ENCODE assay signal across 31 cellular contexts in the genomic region with DNA sequence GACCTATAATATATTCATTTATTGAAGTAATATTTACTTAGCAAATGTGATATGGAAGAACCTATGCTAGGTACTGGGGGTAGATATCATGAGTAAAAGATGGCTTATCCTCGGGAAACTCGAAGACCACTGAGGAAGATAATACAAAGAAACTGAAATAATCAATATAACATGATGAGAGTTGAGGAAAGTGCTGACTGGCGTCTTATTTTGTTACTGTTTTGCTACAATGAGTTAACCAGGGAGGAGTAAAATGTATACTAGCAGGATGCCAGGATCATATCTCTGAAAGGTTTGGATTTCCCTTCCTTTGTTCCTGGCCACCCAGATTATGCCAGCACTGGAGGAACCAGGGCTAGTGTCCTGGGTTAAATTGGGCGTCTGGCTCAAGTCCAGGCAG.
"Had no signal": no experiment of that assay in that cellular context is flagged by ENCODE, and none has a peak within 500 bp of the region (broad histone marks: within the 10 kb centered on the region; RNA-seq: fewer than 3 reads in every experiment).

No MANE protein-coding gene starts in this region.

- H3K4me1 ChIP-seq: adrenal gland, body of pancreas, breast epithelium had no signal

- H3K9me3 ChIP-seq: adrenal gland, body of pancreas, breast epithelium had no signal

- H3K27me3 ChIP-seq: adrenal gland, body of pancreas, brain microvascular endothelial cell, breast epithelium had no signal

- FAIRE-seq: astrocyte, TTC549 had no signal

- H3K27ac ChIP-seq: adrenal gland, body of pancreas, brain microvascular endothelial cell, breast epithelium, VCaP had no signal

- H3K36me3 ChIP-seq: adrenal gland, brain microvascular endothelial cell, breast epithelium had no signal

- DNase-seq: activated B cell treated with CpG ODN at 0.5 μM for 24 hours; activated CD4-positive, alpha-beta memory T cell treated with anti-CD3 and anti-CD28 coated beads, Interleukin-2, amount 10 ng/mL, durations not matched to agents 7 days and 5 days; activated CD4-positive, alpha-beta T cell treated with anti-CD3 and anti-CD28 coated beads for 4 hours; activated CD4-positive, alpha-beta T cell treated with anti-CD3 and anti-CD28 coated beads, Interleukin-2, amount 10 ng/mL, durations not matched to agents 7 days and 5 days; activated CD4-positive, alpha-beta T cell treated with anti-CD3 and anti-CD28 coated beads, Interleukin-2, amount 50 U/mL, for 48 hours; activated CD4-positive, CD25-positive, alpha-beta regulatory T cell treated with anti-CD3 and anti-CD28 coated beads, Interleukin-2, amount 50 U/mL, for 72 hours; activated CD8-positive, alpha-beta memory T cell treated with anti-CD3 and anti-CD28 coated beads for 24 hours; activated CD8-positive, alpha-beta memory T cell treated with anti-CD3 and anti-CD28 coated beads, Interleukin-2, amount 10 ng/mL, durations not matched to agents 7 days and 5 days; activated CD8-positive, alpha-beta memory T cell treated with anti-CD3 and anti-CD28 coated beads, Interleukin-2, amount 50 U/mL, for 48 hours; activated CD8-positive, alpha-beta T cell treated with anti-CD3 and anti-CD28 coated beads, Interleukin-2, amount 10 ng/mL, durations not matched to agents 7 days and 5 days; activated effector memory CD4-positive, alpha-beta T cell treated with Interleukin-2 at 50 U/mL for 16 hours; activated gamma-delta T cell; activated naive CD4-positive, alpha-beta T cell treated with anti-CD3 and anti-CD28 coated beads for 36 hours; activated naive CD4-positive, alpha-beta T cell treated with anti-CD3 and anti-CD28 coated beads, Interleukin-2, amount 50 U/mL, for 16 hours; activated naive CD8-positive, alpha-beta T cell treated with anti-CD3 and anti-CD28 coated beads for 36 hours; activated T-cell treated with anti-CD3 and anti-CD28 coated beads, Interleukin-2, amount 50 U/mL, for 24 hours; activated T-cell treated with anti-CD3 and anti-CD28 coated beads, Interleukin-2, amount 50 U/mL, for 48 hours; adrenal gland; amniotic stem cell; aorta; body of pancreas; brain microvascular endothelial cell; central memory CD4-positive, alpha-beta T cell; T-helper 1 cell; T-helper 2 cell; T-helper 9 cell had no signal

- H3K4me3 ChIP-seq: adrenal gland, body of pancreas, breast epithelium had no signal

- ATAC-seq: activated CD8-positive, alpha-beta memory T cell treated with anti-CD3 and anti-CD28 coated beads, Interleukin-2, amount 10 ng/mL, durations not matched to agents 7 days and 5 days; activated CD8-positive, alpha-beta T cell treated with anti-CD3 and anti-CD28 coated beads, Interleukin-2, amount 10 ng/mL, durations not matched to agents 7 days and 5 days; activated naive CD4-positive, alpha-beta T cell treated with anti-CD3 and anti-CD28 coated beads, Interleukin-2, amount 50 U/mL, for 72 hours; body of pancreas had no signal
